Comparison of ENCODE assay signal across 2 cellular contexts in the genomic region with DNA sequence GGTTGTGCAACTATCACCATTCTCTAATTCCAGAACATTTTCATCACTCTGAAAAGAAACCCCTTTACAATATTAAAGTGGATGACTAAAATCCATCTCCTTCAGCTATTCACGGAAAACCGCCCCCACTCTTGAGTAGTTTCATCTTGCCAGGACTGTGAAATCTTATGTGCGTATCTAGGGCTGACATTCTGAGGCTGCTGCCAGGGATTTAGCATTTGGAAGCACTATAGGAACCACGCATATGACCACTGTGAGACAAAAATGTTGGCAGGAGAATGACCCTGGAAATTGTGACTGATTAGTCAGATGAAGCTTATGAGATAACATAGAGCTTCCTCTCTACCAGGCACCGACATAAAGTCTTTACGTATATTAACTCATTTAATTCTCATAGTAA.
TF ChIP-seq lines count a peak whose summit lies in the region.

No MANE protein-coding gene starts in this region.

TF ChIP-seq in IMR-90, 13 proteins besides CTCF, POLR2A, EP300 and RAD21 (continued from another document):
- TF ChIP-seq, protein P1, sequence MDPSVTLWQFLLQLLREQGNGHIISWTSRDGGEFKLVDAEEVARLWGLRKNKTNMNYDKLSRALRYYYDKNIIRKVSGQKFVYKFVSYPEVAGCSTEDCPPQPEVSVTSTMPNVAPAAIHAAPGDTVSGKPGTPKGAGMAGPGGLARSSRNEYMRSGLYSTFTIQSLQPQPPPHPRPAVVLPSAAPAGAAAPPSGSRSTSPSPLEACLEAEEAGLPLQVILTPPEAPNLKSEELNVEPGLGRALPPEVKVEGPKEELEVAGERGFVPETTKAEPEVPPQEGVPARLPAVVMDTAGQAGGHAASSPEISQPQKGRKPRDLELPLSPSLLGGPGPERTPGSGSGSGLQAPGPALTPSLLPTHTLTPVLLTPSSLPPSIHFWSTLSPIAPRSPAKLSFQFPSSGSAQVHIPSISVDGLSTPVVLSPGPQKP (IDR thresholded peaks at IDR 0.05; ENCODE audit: borderline replicate concordance, low read depth, low read length): no peak

TF ChIP-seq in HEK293T, 16 proteins besides CTCF, POLR2A, EP300 and RAD21 (continued from another document):
- TF ChIP-seq HDGF (IDR thresholded peaks at IDR 0.05; ENCODE audit: borderline replicate concordance) (no peak), FOXK2 (IDR thresholded peaks at IDR 0.05) (no peak), L3MBTL2 (conservative IDR thresholded peaks at IDR 0.05) (no peak), NFRKB (IDR thresholded peaks at IDR 0.05) (no peak), TARDBP (IDR thresholded peaks at IDR 0.05) (no peak), BHLHE40 (IDR thresholded peaks at IDR 0.05; ENCODE audit: borderline replicate concordance) (no peak)
